ENCODE assay signal across 10 cellular contexts in genomic region chr2:20091305-20091991, GRCh38. TPM values are rescaled to one million over a fixed set of nuclear protein-coding genes. Genes with fewer than 3 reads are reported as not detected.
DNase-seq lines count a peak whose midpoint lies in the region; ATAC-seq, FAIRE-seq and TF ChIP-seq lines count a peak whose summit lies in the region.
"Had no signal": no experiment of that assay in that cellular context is flagged by ENCODE, and none has a peak within 500 bp of the region (broad histone marks: within the 10 kb centered on the region; RNA-seq: fewer than 3 reads in every experiment).

No MANE protein-coding gene starts in this region.

- H3K4me1 ChIP-seq in subcutaneous abdominal adipose tissue (ENCODE audit: control insufficient read depth in 5 of 5, insufficient read depth in 5 of 5, low read length in 5 of 5), result peaks cover 11 to 27% (median 19%) of the 10 kb centered on the region in 5 donors

- DNase-seq in HTR-8/SVneo (ENCODE audit: insufficient read length, low spot score), result peak; percentile 94
- DNase-seq in bronchial epithelial cell (ENCODE audit: low read depth), result peak; percentile 81
- DNase-seq in islet precursor cell, result peak; percentile 58
- DNase-seq in hippocampal formation (lab: John Stamatoyannopoulos, UW), result no peak
- DNase-seq in stimulated activated CD4-positive, alpha-beta T cell treated with anti-CD3 and anti-CD28 coated beads, Interleukin-1b, Interleukin-23, amount 100 ng/mL, for 48 hours, result no peak
- no peak for DNase-seq in SIG-M5 treated with dmso at 0.1 percent for 504 hours (lab: John Stamatoyannopoulos, UW; ENCODE audit: unreplicated experiment)
- DNase-seq: activated CD4-positive, alpha-beta T cell treated with anti-CD3 and anti-CD28 coated beads, Interleukin-2, amount 10 ng/mL, durations not matched to agents 24 days and 14 days had no signal

- peak overlapping the region in 1 of 5 donors; percentile 12 for H3K9ac ChIP-seq in subcutaneous abdominal adipose tissue (ENCODE audit: low read length in 5 of 5)

- FAIRE-seq in HTR-8/SVneo (lab: Jason Lieb, UNC) (peak; percentile 68), bronchial epithelial cell (lab: Jason Lieb, UNC) (no peak)
- FAIRE-seq: GM12892 had no signal

- no peaks in the 10 kb centered on the region for H3K9me3 ChIP-seq in subcutaneous abdominal adipose tissue (ENCODE audit: control insufficient read depth in 5 of 5, low read length in 5 of 5)

- ATAC-seq in HG02571 (IDR thresholded peaks at IDR 0.05; ENCODE audit: unreplicated experiment), result no peak

- H3K27me3 ChIP-seq in bronchial epithelial cell (ENCODE audit: control insufficient read depth, insufficient read depth, low read length) (no peaks in the 10 kb centered on the region), subcutaneous abdominal adipose tissue (ENCODE audit: control insufficient read depth in 5 of 5, insufficient read depth in 4 of 5, low read length in 5 of 5) (peaks cover 0 to 7% (median 0%) of the 10 kb centered on the region in 5 donors)

- no peak for TF ChIP-seq CTCF in bronchial epithelial cell (IDR thresholded peaks at IDR 0.05; ENCODE audit: insufficient read depth, low read length, severe bottlenecking)

- peak overlapping the region; percentile 79 for H3K27ac ChIP-seq in subcutaneous abdominal adipose tissue (ENCODE audit: low read depth, low read length)

- H3K4me3 ChIP-seq in bronchial epithelial cell (ENCODE audit: low read depth, low read length) (no peak overlapping the region), subcutaneous abdominal adipose tissue (ENCODE audit: low read depth in 1 of 5, low read length in 5 of 5) (peak overlapping the region in 2 of 5 donors; percentile 2 to 19)

- H3K36me3 ChIP-seq in bronchial epithelial cell (ENCODE audit: control insufficient read depth, insufficient read depth, low read length) (no peaks in the 10 kb centered on the region), subcutaneous abdominal adipose tissue (ENCODE audit: control insufficient read depth in 5 of 5, insufficient read depth in 5 of 5, low read length in 5 of 5) (no peaks in the 10 kb centered on the region)

RNA-seq across cellular contexts. Expression of gene LAPTM4A, which starts 40.0 kb away (rescaled TPM):
- 60.0 and 63.1 TPM in 2 replicates for total RNA-seq in bronchial epithelial cell

Comparison
In these comparisons a context has a peak if more than half of its experiments do, and no peak if none do; other contexts are left out.
1. DNase-seq: peak in HTR-8/SVneo (single experiment), bronchial epithelial cell (single experiment) and islet precursor cell (single experiment); none in hippocampal formation (0 of 2), stimulated activated CD4-positive, alpha-beta T cell treated with anti-CD3 and anti-CD28 coated beads, Interleukin-1b, Interleukin-23, amount 100 ng/mL, for 48 hours (single experiment) and SIG-M5 treated with dmso at 0.1 percent for 504 hours (single experiment).